ENCODE assay signal across 20 cellular contexts in genomic region chr4:5467111-5467510, GRCh38.
DNase-seq lines count a peak whose midpoint lies in the region; ATAC-seq and TF ChIP-seq lines count a peak whose summit lies in the region.
"Had no signal": no experiment of that assay in that cellular context is flagged by ENCODE, and none has a peak within 500 bp of the region (broad histone marks: within the 10 kb centered on the region; RNA-seq: fewer than 3 reads in every experiment).

No MANE protein-coding gene starts in this region.

- no peaks in the 10 kb centered on the region for H3K36me3 ChIP-seq in CD8-positive, alpha-beta memory T cell (ENCODE audit: insufficient read depth, low read length)
- H3K36me3 ChIP-seq: BE2C had no signal

- DNase-seq in WTC11 (ENCODE audit: low spot score) (no peak), islet precursor cell (peak; percentile 42), mesenteric fat pad (ENCODE audit: low spot score) (peak; percentile 53), osteocyte (ENCODE audit: extremely low spot score, unreplicated experiment) (peak; percentile 71), SIG-M5 treated with dmso at 0.1 percent for 504 hours (lab: John Stamatoyannopoulos, UW; ENCODE audit: unreplicated experiment) (no peak)
- DNase-seq in stimulated activated effector memory CD8-positive, alpha-beta T cell treated with anti-CD3 and anti-CD28 coated beads, Interleukin-12 subunit alpha, Interleukin-12 subunit beta, amount 100 ng/mL, for 72 hours (ENCODE audit: low spot score in 2 of 2): no peak
- no peak for DNase-seq in CD8-positive, alpha-beta memory T cell
- DNase-seq: 8988T; ACHN; BE2C; C1 segment of cervical spinal cord; Caco-2; Calu3; CD4-positive, alpha-beta memory T cell; CD4-positive, CD25-positive, alpha-beta regulatory T cell; DMS79 treated with DMSO at 0.1 percent for 48 hours; GF-D8 had no signal

- H3K27ac ChIP-seq in CD8-positive, alpha-beta memory T cell (ENCODE audit: low read depth, low read length): no peak overlapping the region
- H3K27ac ChIP-seq: BLaER1 had no signal

- CTCF ChIA-PET in WTC11 (lab: Charles Lee): interaction anchor here (1.6 kb wide), 1 partner anchor 354 kb away, joined by 4 read pairs; no protein-coding TSS in a partner anchor
- CTCF ChIA-PET in CD8-positive, alpha-beta memory T cell (lab: Charles Lee): no interaction called here

- no peak overlapping the region for H3K4me3 ChIP-seq in CD8-positive, alpha-beta memory T cell (ENCODE audit: low read length)
- H3K4me3 ChIP-seq: BLaER1 had no signal

- H3K9me3 Mint-ChIP-seq in WTC11 (no peaks in the 10 kb centered on the region), osteocyte (ENCODE audit: unreplicated experiment) (no peaks in the 10 kb centered on the region)
- no peaks in the 10 kb centered on the region for H3K9me3 Mint-ChIP-seq in stimulated activated effector memory CD8-positive, alpha-beta T cell treated with anti-CD3 and anti-CD28 coated beads, Interleukin-12 subunit alpha, Interleukin-12 subunit beta, amount 100 ng/mL, for 72 hours
- H3K9me3 Mint-ChIP-seq in CD8-positive, alpha-beta memory T cell: peaks cover 0 to 4% (median 0%) of the 10 kb centered on the region in 5 donors
- H3K9me3 Mint-ChIP-seq: CD14-positive monocyte; CD4-positive, CD25-positive, alpha-beta regulatory T cell had no signal

- no peak for TF ChIP-seq CTCF in WTC11 (IDR thresholded peaks at IDR 0.05)
- TF ChIP-seq CTCF in osteocyte (IDR thresholded peaks at IDR 0.05): no peak

- POLR2A ChIA-PET in WTC11 (lab: Charles Lee): no interaction called here
- POLR2A ChIA-PET in CD8-positive, alpha-beta memory T cell (lab: Charles Lee): no interaction called here

- no peaks in the 10 kb centered on the region; the same call in 1 of the 2 replicates for H3K27me3 Mint-ChIP-seq in WTC11 (ENCODE audit: low read depth)
- no peaks in the 10 kb centered on the region for H3K27me3 Mint-ChIP-seq in osteocyte (ENCODE audit: unreplicated experiment)
- peaks cover 0 to 3% of the 10 kb centered on the region in 2 donors for H3K27me3 Mint-ChIP-seq in CD8-positive, alpha-beta memory T cell
- H3K27me3 Mint-ChIP-seq: CD4-positive, alpha-beta memory T cell had no signal

- H3K4me3 Mint-ChIP-seq in WTC11 (no peak overlapping the region), osteocyte (ENCODE audit: unreplicated experiment) (no peak overlapping the region)
- H3K4me3 Mint-ChIP-seq in stimulated activated effector memory CD8-positive, alpha-beta T cell treated with anti-CD3 and anti-CD28 coated beads, Interleukin-12 subunit alpha, Interleukin-12 subunit beta, amount 100 ng/mL, for 72 hours: no peak overlapping the region
- no peak overlapping the region for H3K4me3 Mint-ChIP-seq in CD8-positive, alpha-beta memory T cell
- H3K4me3 Mint-ChIP-seq: CD14-positive monocyte; CD4-positive, alpha-beta memory T cell; CD4-positive, CD25-positive, alpha-beta regulatory T cell had no signal

- no peaks in the 10 kb centered on the region for H3K27me3 ChIP-seq in CD8-positive, alpha-beta memory T cell (ENCODE audit: insufficient read depth, low read length, poor library complexity, severe bottlenecking)
- H3K27me3 ChIP-seq: BE2C, BLaER1 had no signal

- 0 out of 2 replicates have a peak, but pooled peaks have one; percentile 32 for ATAC-seq in WTC11
- no peak for ATAC-seq in stimulated activated effector memory CD8-positive, alpha-beta T cell treated with anti-CD3 and anti-CD28 coated beads, Interleukin-12 subunit alpha, Interleukin-12 subunit beta, amount 100 ng/mL, for 72 hours
- ATAC-seq in HG03565 (IDR thresholded peaks at IDR 0.05; ENCODE audit: unreplicated experiment): no peak

- H3K36me3 Mint-ChIP-seq in WTC11 (no peaks in the 10 kb centered on the region), osteocyte (ENCODE audit: unreplicated experiment) (peaks cover 27% of the 10 kb centered on the region)
- H3K36me3 Mint-ChIP-seq in stimulated activated effector memory CD8-positive, alpha-beta T cell treated with anti-CD3 and anti-CD28 coated beads, Interleukin-12 subunit alpha, Interleukin-12 subunit beta, amount 100 ng/mL, for 72 hours: no peaks in the 10 kb centered on the region
- H3K36me3 Mint-ChIP-seq in CD8-positive, alpha-beta memory T cell: no peaks in the 10 kb centered on the region
- H3K36me3 Mint-ChIP-seq: CD4-positive, alpha-beta memory T cell; CD4-positive, CD25-positive, alpha-beta regulatory T cell had no signal

- H3K4me1 Mint-ChIP-seq in WTC11: peaks cover 5% of the 10 kb centered on the region
- H3K4me1 Mint-ChIP-seq in osteocyte (ENCODE audit: unreplicated experiment): no peaks in the 10 kb centered on the region
- H3K4me1 Mint-ChIP-seq in stimulated activated effector memory CD8-positive, alpha-beta T cell treated with anti-CD3 and anti-CD28 coated beads, Interleukin-12 subunit alpha, Interleukin-12 subunit beta, amount 100 ng/mL, for 72 hours: no peaks in the 10 kb centered on the region
- no peaks in the 10 kb centered on the region for H3K4me1 Mint-ChIP-seq in CD8-positive, alpha-beta memory T cell
- H3K4me1 Mint-ChIP-seq: CD4-positive, alpha-beta memory T cell; CD4-positive, CD25-positive, alpha-beta regulatory T cell had no signal

- H3K4me1 ChIP-seq in CD8-positive, alpha-beta memory T cell (ENCODE audit: insufficient read depth, low read length): no peaks in the 10 kb centered on the region
- H3K4me1 ChIP-seq: BE2C, Caco-2 had no signal

- H3K27ac Mint-ChIP-seq in WTC11 (no peak overlapping the region), osteocyte (ENCODE audit: unreplicated experiment) (no peak overlapping the region)
- H3K27ac Mint-ChIP-seq in stimulated activated effector memory CD8-positive, alpha-beta T cell treated with anti-CD3 and anti-CD28 coated beads, Interleukin-12 subunit alpha, Interleukin-12 subunit beta, amount 100 ng/mL, for 72 hours: no peak overlapping the region
- no peak overlapping the region for H3K27ac Mint-ChIP-seq in CD8-positive, alpha-beta memory T cell
- H3K27ac Mint-ChIP-seq: CD14-positive monocyte; CD4-positive, alpha-beta memory T cell; CD4-positive, CD25-positive, alpha-beta regulatory T cell had no signal

- no peaks in the 10 kb centered on the region for H3K9me3 ChIP-seq in CD8-positive, alpha-beta memory T cell (ENCODE audit: low read length)
- H3K9me3 ChIP-seq: BE2C, BLaER1, Caco-2 had no signal

TF ChIP-seq in WTC11, 78 proteins besides CTCF, POLR2A, EP300 and RAD21:
- TF ChIP-seq GABPB1 (CRISPR knock-in tag; IDR thresholded peaks at IDR 0.05) (no peak), USF2 (CRISPR knock-in tag; IDR thresholded peaks at IDR 0.05) (no peak), ESRRA (CRISPR knock-in tag; IDR thresholded peaks at IDR 0.05; ENCODE audit: borderline replicate concordance) (no peak), ATF6 (CRISPR knock-in tag; IDR thresholded peaks at IDR 0.05) (no peak), NR2C2 (CRISPR knock-in tag; IDR thresholded peaks at IDR 0.05) (no peak), FOXJ3 (CRISPR knock-in tag; IDR thresholded peaks at IDR 0.05; ENCODE audit: borderline replicate concordance) (no peak), CDX4 (CRISPR knock-in tag; IDR thresholded peaks at IDR 0.05; ENCODE audit: borderline replicate concordance) (no peak), KAT7 (CRISPR knock-in tag; IDR thresholded peaks at IDR 0.05; ENCODE audit: borderline replicate concordance) (no peak), NR1H2 (CRISPR knock-in tag; IDR thresholded peaks at IDR 0.05) (no peak)

Comparison
In these comparisons a context has a peak if more than half of its experiments do, and no peak if none do; other contexts are left out.
1. DNase-seq: peak in islet precursor cell (single experiment), mesenteric fat pad (single experiment) and osteocyte (single experiment); none in WTC11 (single experiment), stimulated activated effector memory CD8-positive, alpha-beta T cell treated with anti-CD3 and anti-CD28 coated beads, Interleukin-12 subunit alpha, Interleukin-12 subunit beta, amount 100 ng/mL, for 72 hours (0 of 2), SIG-M5 treated with dmso at 0.1 percent for 504 hours (single experiment) and CD8-positive, alpha-beta memory T cell (0 of 5).